In the genomic region with DNA sequence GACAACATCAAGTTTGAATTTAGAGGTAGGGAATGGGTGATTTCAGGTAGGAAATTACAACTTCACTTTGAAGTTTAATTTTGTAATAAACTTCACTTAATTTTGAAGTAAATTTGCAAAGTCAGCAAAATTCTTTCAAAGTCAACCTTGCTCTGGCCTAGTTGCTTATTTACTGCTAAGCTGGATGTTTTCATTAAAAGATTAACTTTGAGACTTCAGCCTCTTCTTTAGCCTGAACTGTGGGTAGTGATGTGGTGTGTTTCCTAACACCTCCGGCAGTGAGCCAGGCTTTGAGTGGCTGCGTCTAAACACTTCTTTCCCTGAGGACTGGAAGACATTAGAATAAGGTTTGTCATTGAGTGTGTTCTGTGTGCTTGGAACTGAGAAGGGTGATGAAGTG, we compare ENCODE assay signal across 1 cellular context.
TF ChIP-seq lines count a peak whose summit lies in the region.

A gene (plus strand): TSS at position 230 of the 400 bp plus-strand sequence. CDS start 12,301 bp downstream, outside the sequence.

TF ChIP-seq in A549, 52 proteins besides CTCF, POLR2A, EP300 and RAD21 (continued from another document):
- peak; percentile 98 for TF ChIP-seq MAFK (IDR thresholded peaks at IDR 0.05; ENCODE audit: partially characterized antibody)
- TF ChIP-seq RARB (CRISPR knock-in tag; IDR thresholded peaks at IDR 0.05), result no peak
- no peak for TF ChIP-seq HOXB13 (CRISPR knock-in tag; IDR thresholded peaks at IDR 0.05; ENCODE audit: low read depth)
- TF ChIP-seq KDM1A (IDR thresholded peaks at IDR 0.05; ENCODE audit: low read depth), result no peak
TF ChIP-seq in A549: peak in this region for 1.
